Comparison of ENCODE assay signal across 35 cellular contexts in the genomic region with DNA sequence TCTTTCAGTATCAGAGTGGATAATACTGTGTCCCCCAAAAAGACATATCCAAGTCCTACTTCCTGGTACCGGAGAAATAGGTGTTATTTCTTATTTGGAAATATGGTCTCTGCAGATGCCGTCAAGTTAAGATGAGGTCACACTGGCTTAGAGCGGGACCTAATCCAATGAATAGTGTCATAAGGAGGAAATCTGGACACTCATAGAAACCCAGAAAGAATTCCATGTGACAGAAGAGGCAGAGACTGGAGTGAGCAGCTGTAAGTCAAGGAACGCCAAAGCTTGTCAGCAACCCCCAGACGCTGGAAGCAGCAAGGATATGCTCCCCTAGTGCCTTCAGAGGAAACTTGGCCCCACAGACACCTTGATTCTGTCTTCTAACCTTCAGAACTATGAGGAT.
"Had no signal": no experiment of that assay in that cellular context is flagged by ENCODE, and none has a peak within 500 bp of the region (broad histone marks: within the 10 kb centered on the region; RNA-seq: fewer than 3 reads in every experiment).

No MANE protein-coding gene starts in this region.

- ATAC-seq: activated naive CD8-positive, alpha-beta T cell treated with anti-CD3 and anti-CD28 coated beads, Interleukin-2, amount 50 U/mL, for 24 hours; activated T-cell treated with anti-CD3 and anti-CD28 coated beads, Interleukin-2, amount 50 U/mL, for 4 hours; PC-3 had no signal

- H3K9ac ChIP-seq: KMS-11 had no signal

- DNase-seq: activated B cell treated with CpG ODN at 0.5 μM for 24 hours; activated CD4-positive, alpha-beta memory T cell treated with anti-CD3 and anti-CD28 coated beads for 36 hours; activated CD4-positive, alpha-beta T cell treated with anti-CD3 and anti-CD28 coated beads for 4 hours; activated CD4-positive, alpha-beta T cell treated with anti-CD3 and anti-CD28 coated beads, Interleukin-2, amount 50 U/mL, for 1 hour; activated CD4-positive, CD25-positive, alpha-beta regulatory T cell treated with anti-CD3 and anti-CD28 coated beads, Interleukin-2, amount 50 U/mL, for 72 hours; activated CD8-positive, alpha-beta memory T cell treated with anti-CD3 and anti-CD28 coated beads, Interleukin-2, amount 50 U/mL, for 4 hours; activated effector memory CD4-positive, alpha-beta T cell treated with Interleukin-2 at 50 U/mL for 16 hours; activated naive CD4-positive, alpha-beta T cell treated with anti-CD3 and anti-CD28 coated beads, Interleukin-2, amount 10 ng/mL, durations not matched to agents 7 days and 5 days; activated naive CD8-positive, alpha-beta T cell treated with anti-CD3 and anti-CD28 coated beads, Interleukin-2, amount 50 U/mL, for 24 hours; activated T-cell treated with anti-CD3 and anti-CD28 coated beads for 4 hours; activated T-cell treated with anti-CD3 and anti-CD28 coated beads, Interleukin-2, amount 50 U/mL, for 4 hours; amniotic stem cell; aorta; caudate nucleus; NCI-H1048; NCI-H1105 treated with DMSO at 0.1 percent for 48 hours; NCI-H1436; NCI-H1694; NCI-H1930; NCI-H2081 treated with DMSO at 0.1 percent for 48 hours; NCI-H226; NCI-H446 treated with DMSO at 0.1 percent for 48 hours; NCI-H524; NCI-H69; NK-92 treated with Interleukin-12 subunit alpha and Interleukin-12 subunit beta, amount 100 ng/mL, for 24 hours; PC-3; Peyer's patch; RPMI8226; SW 1271; T-helper 1 cell; T-helper 2 cell; T-helper 9 cell had no signal

- H3K27me3 ChIP-seq: breast epithelium, Peyer's patch had no signal

- H3K4me1 ChIP-seq: breast epithelium, Peyer's patch had no signal

- H3K27ac ChIP-seq: breast epithelium, KMS-11, Peyer's patch, VCaP had no signal

- H3K4me3 ChIP-seq: breast epithelium, Peyer's patch had no signal

- H3K9me3 ChIP-seq: breast epithelium, Peyer's patch had no signal

- H3K36me3 ChIP-seq: breast epithelium, Peyer's patch had no signal

- H3K4me2 ChIP-seq: KMS-11 had no signal
